ENCODE assay signal across 9 cellular contexts in the genomic region with DNA sequence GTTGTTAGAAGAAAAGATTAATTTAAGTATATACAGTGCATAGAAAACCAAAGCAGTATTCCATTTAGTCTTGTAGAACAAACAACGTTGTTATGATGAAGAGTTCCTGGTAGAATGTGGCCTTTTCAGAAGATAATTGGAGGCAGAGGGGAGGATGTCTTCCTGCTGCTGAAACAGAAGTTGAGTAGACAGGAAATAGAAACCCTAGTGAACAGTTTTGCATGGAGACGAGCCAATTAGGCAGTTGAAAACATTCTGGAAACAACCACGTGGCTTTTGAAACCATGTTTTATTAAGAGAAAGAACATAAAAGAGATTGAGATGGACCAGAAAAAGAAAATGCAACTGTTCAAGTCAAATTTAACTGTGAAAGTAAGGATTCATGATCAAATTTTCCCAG.
DNase-seq lines count a peak whose midpoint lies in the region; ATAC-seq and TF ChIP-seq lines count a peak whose summit lies in the region.
"Had no signal": no experiment of that assay in that cellular context is flagged by ENCODE, and none has a peak within 500 bp of the region (broad histone marks: within the 10 kb centered on the region; RNA-seq: fewer than 3 reads in every experiment).

No MANE protein-coding gene starts in this region.

- H3K27me3 ChIP-seq in sigmoid colon, result no peaks in the 10 kb centered on the region
- H3K27me3 ChIP-seq in naive thymus-derived CD4-positive, alpha-beta T cell (ENCODE audit: control insufficient read depth in 2 of 2, insufficient read depth in 2 of 2, low read length in 2 of 2), result no peaks in the 10 kb centered on the region

- TF ChIP-seq CTCF in fibroblast of villous mesenchyme (IDR thresholded peaks at IDR 0.05; ENCODE audit: insufficient read depth, low read depth, low read length), result no peak
- no peak for TF ChIP-seq CTCF in sigmoid colon (IDR thresholded peaks at IDR 0.05)

- peak overlapping the region; percentile 59 to 81 (median 72) for H3K27ac ChIP-seq in sigmoid colon
- H3K27ac ChIP-seq in naive thymus-derived CD4-positive, alpha-beta T cell (ENCODE audit: low read depth, low read length), result no peak overlapping the region

- DNase-seq in GM03348 (ENCODE audit: low spot score) (peak; percentile 39), fibroblast of villous mesenchyme (ENCODE audit: low read depth) (peak; percentile 76), sigmoid colon (no peak), DMS53 (lab: John Stamatoyannopoulos, UW) (no peak)
- DNase-seq in naive thymus-derived CD4-positive, alpha-beta T cell, result no peak
- DNase-seq in stimulated activated CD4-positive, alpha-beta T cell treated with anti-CD3 and anti-CD28 coated beads, Interleukin-12 subunit alpha, Interleukin-12 subunit beta, amount 100 ng/mL, for 4 hours, result no peak
- DNase-seq in stimulated activated CD4-positive, alpha-beta T cell treated with anti-CD3 and anti-CD28 coated beads, Interleukin-4, amount 100 ng/mL, for 4 hours, result no peak

- H3K9me3 ChIP-seq in sigmoid colon, result no peaks in the 10 kb centered on the region
- H3K9me3 ChIP-seq in naive thymus-derived CD4-positive, alpha-beta T cell (ENCODE audit: control insufficient read depth in 2 of 3, low read length in 3 of 3), result no peaks in the 10 kb centered on the region

- no peaks in the 10 kb centered on the region for H3K36me3 ChIP-seq in sigmoid colon
- H3K36me3 ChIP-seq in naive thymus-derived CD4-positive, alpha-beta T cell (ENCODE audit: control insufficient read depth in 2 of 3, insufficient read depth in 3 of 3, low read length in 3 of 3), result no peaks in the 10 kb centered on the region

- peak in 1 of 4 donors; percentile 3 for TF ChIP-seq EP300 in sigmoid colon (IDR thresholded peaks at IDR 0.05)

- peaks cover 0 to 63% (median 49%) of the 10 kb centered on the region in 4 donors for H3K4me1 ChIP-seq in sigmoid colon
- H3K4me1 ChIP-seq in naive thymus-derived CD4-positive, alpha-beta T cell (ENCODE audit: control insufficient read depth in 2 of 2, insufficient read depth in 2 of 2, low read length in 2 of 2), result no peaks in the 10 kb centered on the region

- no peak for TF ChIP-seq POLR2A in sigmoid colon (IDR thresholded peaks at IDR 0.05)

- peaks cover 0 to 5% (median 0%) of the 10 kb centered on the region in 5 donors for H3K36me3 Mint-ChIP-seq in naive thymus-derived CD4-positive, alpha-beta T cell
- H3K36me3 Mint-ChIP-seq: T-cell had no signal

- POLR2A ChIA-PET in naive thymus-derived CD4-positive, alpha-beta T cell (lab: Charles Lee), result no interaction called here

- CTCF ChIA-PET in naive thymus-derived CD4-positive, alpha-beta T cell (lab: Charles Lee), result no interaction called here

- H3K4me3 Mint-ChIP-seq in naive thymus-derived CD4-positive, alpha-beta T cell, result no peak overlapping the region
- H3K4me3 Mint-ChIP-seq: T-cell had no signal

- peaks cover 0 to 14% (median 6%) of the 10 kb centered on the region in 5 donors for H3K27me3 Mint-ChIP-seq in naive thymus-derived CD4-positive, alpha-beta T cell

- peaks cover 0 to 7% (median 0%) of the 10 kb centered on the region in 11 donors for H3K9me3 Mint-ChIP-seq in naive thymus-derived CD4-positive, alpha-beta T cell
- H3K9me3 Mint-ChIP-seq: T-cell had no signal

- intact Hi-C loops in sigmoid colon (cut with DNase I), result loop anchor here (5.0 kb wide), 1 partner anchor 326 kb away; a partner anchor contains a TSS
- intact Hi-C loops in naive thymus-derived CD4-positive, alpha-beta T cell (cut with micrococcal nuclease), result no loop called here

- H3K27ac Mint-ChIP-seq in naive thymus-derived CD4-positive, alpha-beta T cell, result peak overlapping the region in 1 of 9 donors; percentile 65
- H3K27ac Mint-ChIP-seq: T-cell had no signal

- no peak for ATAC-seq in naive thymus-derived CD4-positive, alpha-beta T cell
- ATAC-seq: T-cell had no signal

- peaks cover 0 to 14% (median 12%) of the 10 kb centered on the region in 7 donors for H3K4me1 Mint-ChIP-seq in naive thymus-derived CD4-positive, alpha-beta T cell

- H3K4me3 ChIP-seq in fibroblast of villous mesenchyme (ENCODE audit: low read depth, low read length) (no peak overlapping the region), sigmoid colon (no peak overlapping the region)
- H3K4me3 ChIP-seq in naive thymus-derived CD4-positive, alpha-beta T cell (ENCODE audit: low read length), result no peak overlapping the region

- WGBS in sigmoid colon, 2 donors, result 16 to 30% methylated on average over 3 of the region's 3 CpGs

TF ChIP-seq in PFSK-1, 5 proteins besides CTCF, POLR2A, EP300 and RAD21:
- TF ChIP-seq SIN3A (IDR thresholded peaks at IDR 0.05; ENCODE audit: borderline replicate concordance, insufficient read depth, low read length), result peak; percentile 84; the same call in 1 of the 2 replicates
- TF ChIP-seq FOXP2 (optimal IDR thresholded peaks at IDR 0.05; ENCODE audit: borderline replicate concordance, extremely low read depth, extremely low read length, insufficient read depth), result no peak
- TF ChIP-seq TAF1 (IDR thresholded peaks at IDR 0.05; ENCODE audit: borderline replicate concordance, insufficient read depth, low read length), result peak; percentile 17; the same call in 1 of the 2 replicates
- TF ChIP-seq, protein P1, sequence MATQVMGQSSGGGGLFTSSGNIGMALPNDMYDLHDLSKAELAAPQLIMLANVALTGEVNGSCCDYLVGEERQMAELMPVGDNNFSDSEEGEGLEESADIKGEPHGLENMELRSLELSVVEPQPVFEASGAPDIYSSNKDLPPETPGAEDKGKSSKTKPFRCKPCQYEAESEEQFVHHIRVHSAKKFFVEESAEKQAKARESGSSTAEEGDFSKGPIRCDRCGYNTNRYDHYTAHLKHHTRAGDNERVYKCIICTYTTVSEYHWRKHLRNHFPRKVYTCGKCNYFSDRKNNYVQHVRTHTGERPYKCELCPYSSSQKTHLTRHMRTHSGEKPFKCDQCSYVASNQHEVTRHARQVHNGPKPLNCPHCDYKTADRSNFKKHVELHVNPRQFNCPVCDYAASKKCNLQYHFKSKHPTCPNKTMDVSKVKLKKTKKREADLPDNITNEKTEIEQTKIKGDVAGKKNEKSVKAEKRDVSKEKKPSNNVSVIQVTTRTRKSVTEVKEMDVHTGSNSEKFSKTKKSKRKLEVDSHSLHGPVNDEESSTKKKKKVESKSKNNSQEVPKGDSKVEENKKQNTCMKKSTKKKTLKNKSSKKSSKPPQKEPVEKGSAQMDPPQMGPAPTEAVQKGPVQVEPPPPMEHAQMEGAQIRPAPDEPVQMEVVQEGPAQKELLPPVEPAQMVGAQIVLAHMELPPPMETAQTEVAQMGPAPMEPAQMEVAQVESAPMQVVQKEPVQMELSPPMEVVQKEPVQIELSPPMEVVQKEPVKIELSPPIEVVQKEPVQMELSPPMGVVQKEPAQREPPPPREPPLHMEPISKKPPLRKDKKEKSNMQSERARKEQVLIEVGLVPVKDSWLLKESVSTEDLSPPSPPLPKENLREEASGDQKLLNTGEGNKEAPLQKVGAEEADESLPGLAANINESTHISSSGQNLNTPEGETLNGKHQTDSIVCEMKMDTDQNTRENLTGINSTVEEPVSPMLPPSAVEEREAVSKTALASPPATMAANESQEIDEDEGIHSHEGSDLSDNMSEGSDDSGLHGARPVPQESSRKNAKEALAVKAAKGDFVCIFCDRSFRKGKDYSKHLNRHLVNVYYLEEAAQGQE (IDR thresholded peaks at IDR 0.05; ENCODE audit: insufficient read depth in 1 of 2, low read depth in 2 of 2, low read length in 2 of 2), result peak in 1 of 2 experiments; percentile 54; a peak in 1 of 4 replicates
- TF ChIP-seq POLR2AphosphoS5 (IDR thresholded peaks at IDR 0.05; ENCODE audit: low read depth, low read length), result no peak

Comparison
In these comparisons a context has a peak if more than half of its experiments do, and no peak if none do; other contexts are left out.
1. DNase-seq: peak in GM03348 (single experiment) and fibroblast of villous mesenchyme (single experiment); none in sigmoid colon (single experiment), DMS53 (single experiment), naive thymus-derived CD4-positive, alpha-beta T cell (0 of 9), stimulated activated CD4-positive, alpha-beta T cell treated with anti-CD3 and anti-CD28 coated beads, Interleukin-12 subunit alpha, Interleukin-12 subunit beta, amount 100 ng/mL, for 4 hours (single experiment) and stimulated activated CD4-positive, alpha-beta T cell treated with anti-CD3 and anti-CD28 coated beads, Interleukin-4, amount 100 ng/mL, for 4 hours (0 of 2).